In the genomic region with DNA sequence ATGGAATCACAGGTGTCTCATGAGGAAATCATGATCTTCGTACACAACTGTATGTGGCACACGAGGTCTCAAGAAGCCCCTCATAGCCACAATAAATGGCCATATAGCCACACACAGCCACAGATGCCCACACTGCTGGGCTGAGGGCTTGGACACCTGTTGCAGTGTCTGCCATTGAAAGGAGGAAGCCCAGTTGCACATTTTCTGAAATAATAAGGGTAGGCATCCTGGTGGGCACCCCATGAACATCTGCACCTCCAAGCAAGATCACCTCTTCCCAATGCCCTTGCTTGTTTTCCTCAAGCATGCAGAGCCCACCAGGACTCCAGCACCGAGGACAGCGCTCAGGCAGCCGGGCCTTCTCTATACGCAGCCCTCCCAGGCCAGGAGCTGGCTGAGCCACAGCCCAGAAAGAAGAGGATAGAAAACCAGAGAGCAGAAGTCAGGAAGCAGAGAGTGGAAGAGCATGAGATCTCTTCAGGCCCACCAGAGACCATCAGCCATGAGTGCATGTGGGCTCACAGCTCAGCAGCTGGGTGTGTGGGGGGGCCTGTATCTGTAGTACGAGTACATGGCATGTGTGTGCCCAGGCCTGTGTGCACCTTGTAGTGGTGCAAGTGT, we compare ENCODE assay signal across 1 cellular context.
TF ChIP-seq lines count a peak whose summit lies in the region.

No MANE protein-coding gene starts in this region.

TF ChIP-seq in HepG2, 621 proteins besides CTCF, POLR2A, EP300 and RAD21 (continued from another document and continues in another):
- TF ChIP-seq CEBPZ (IDR thresholded peaks at IDR 0.05; ENCODE audit: low read length) (no peak), ZFP36 (IDR thresholded peaks at IDR 0.05; ENCODE audit: borderline replicate concordance, low read depth, low read length, partially characterized antibody) (no peak), ZNF850 (CRISPR knock-in tag; conservative IDR thresholded peaks at IDR 0.05) (no peak), ZNF281 (CRISPR knock-in tag; IDR thresholded peaks at IDR 0.05; ENCODE audit: borderline replicate concordance) (0 out of 2 replicates have a peak, but pooled peaks have one; percentile 57), ZNF564 (CRISPR knock-in tag; IDR thresholded peaks at IDR 0.05) (no peak), ZBTB10 (CRISPR knock-in tag; IDR thresholded peaks at IDR 0.05; ENCODE audit: borderline replicate concordance) (no peak), ARNT2 (CRISPR knock-in tag; IDR thresholded peaks at IDR 0.05; ENCODE audit: low read depth) (no peak), FOXA1 (IDR thresholded peaks at IDR 0.05) (no peak), FOXA1 (CRISPR knock-in tag; IDR thresholded peaks at IDR 0.05) (no peak), TEF (CRISPR knock-in tag; IDR thresholded peaks at IDR 0.05) (peak; percentile 77), ZFP36L2 (CRISPR knock-in tag; IDR thresholded peaks at IDR 0.05) (no peak), ZNF468 (CRISPR knock-in tag; IDR thresholded peaks at IDR 0.05) (no peak), SRY (CRISPR knock-in tag; IDR thresholded peaks at IDR 0.05) (peak; percentile 87; the same call in 1 of the 2 replicates), ATF4 (CRISPR knock-in tag; IDR thresholded peaks at IDR 0.05) (no peak), KLF15 (CRISPR knock-in tag; IDR thresholded peaks at IDR 0.05; ENCODE audit: borderline replicate concordance) (peak; percentile 72; the same call in 1 of the 2 replicates), ZSCAN9 (CRISPR knock-in tag; IDR thresholded peaks at IDR 0.05; ENCODE audit: borderline replicate concordance) (peak; percentile 97), ZSCAN29 (CRISPR knock-in tag; conservative IDR thresholded peaks at IDR 0.05) (no peak), HOXA7 (CRISPR knock-in tag; IDR thresholded peaks at IDR 0.05) (0 out of 2 replicates have a peak, but pooled peaks have one; percentile 44), ZNF333 (CRISPR knock-in tag; IDR thresholded peaks at IDR 0.05; ENCODE audit: borderline replicate concordance) (no peak), ZMYM4 (CRISPR knock-in tag; IDR thresholded peaks at IDR 0.05) (peak; percentile 24; the same call in 1 of the 2 replicates), ZNF20 (CRISPR knock-in tag; IDR thresholded peaks at IDR 0.05) (no peak), CBFB (CRISPR knock-in tag; IDR thresholded peaks at IDR 0.05) (no peak), MAZ (IDR thresholded peaks at IDR 0.05; ENCODE audit: borderline replicate concordance, low read depth, low read length) (no peak), MAZ (CRISPR knock-in tag; IDR thresholded peaks at IDR 0.05; ENCODE audit: low read depth) (peak; percentile 44; the same call in 1 of the 2 replicates), TGIF2 (CRISPR knock-in tag; IDR thresholded peaks at IDR 0.05) (peak; percentile 94), SMAD9 (CRISPR knock-in tag; IDR thresholded peaks at IDR 0.05) (no peak), ZBTB1 (CRISPR knock-in tag; IDR thresholded peaks at IDR 0.05; ENCODE audit: borderline replicate concordance) (0 out of 2 replicates have a peak, but pooled peaks have one; percentile 29), SNAI1 (CRISPR knock-in tag; IDR thresholded peaks at IDR 0.05; ENCODE audit: borderline replicate concordance) (no peak), ZNF670 (CRISPR knock-in tag; IDR thresholded peaks at IDR 0.05; ENCODE audit: borderline replicate concordance) (no peak), ZNF788 (CRISPR knock-in tag; IDR thresholded peaks at IDR 0.05; ENCODE audit: borderline replicate concordance) (no peak), ZNF460 (CRISPR knock-in tag; IDR thresholded peaks at IDR 0.05; ENCODE audit: borderline replicate concordance) (no peak), HDAC1 (CRISPR knock-in tag; IDR thresholded peaks at IDR 0.05) (no peak), ZFP90 (CRISPR knock-in tag; IDR thresholded peaks at IDR 0.05; ENCODE audit: borderline replicate concordance) (no peak)
- TF ChIP-seq, protein P1, sequence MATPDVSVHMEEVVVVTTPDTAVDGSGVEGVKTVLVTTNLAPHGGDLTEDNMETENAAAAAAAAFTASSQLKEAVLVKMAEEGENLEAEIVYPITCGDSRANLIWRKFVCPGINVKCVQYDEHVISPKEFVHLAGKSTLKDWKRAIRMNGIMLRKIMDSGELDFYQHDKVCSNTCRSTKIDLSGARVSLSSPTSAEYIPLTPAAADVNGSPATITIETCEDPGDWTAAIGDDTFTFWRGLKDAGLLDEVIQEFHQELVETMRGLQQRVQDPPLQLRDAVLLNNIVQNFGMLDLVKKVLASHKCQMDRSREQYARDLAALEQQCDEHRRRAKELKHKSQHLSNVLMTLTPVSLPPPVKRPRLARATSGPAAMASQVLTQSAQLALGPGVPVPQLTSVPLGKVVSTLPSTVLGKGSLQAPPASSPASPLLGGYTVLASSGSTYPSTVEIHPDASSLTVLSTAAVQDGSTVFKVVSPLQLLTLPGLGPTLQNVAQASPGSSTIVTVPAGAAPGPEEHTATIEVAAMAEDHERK (CRISPR knock-in tag; IDR thresholded peaks at IDR 0.05; ENCODE audit: low read depth), result no peak
- TF ChIP-seq, protein P2, sequence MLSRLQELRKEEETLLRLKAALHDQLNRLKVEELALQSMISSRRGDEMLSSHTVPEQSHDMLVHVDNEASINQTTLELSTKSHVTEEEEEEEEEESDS (CRISPR knock-in tag; IDR thresholded peaks at IDR 0.05; ENCODE audit: borderline replicate concordance), result no peak
- TF ChIP-seq, protein P3, sequence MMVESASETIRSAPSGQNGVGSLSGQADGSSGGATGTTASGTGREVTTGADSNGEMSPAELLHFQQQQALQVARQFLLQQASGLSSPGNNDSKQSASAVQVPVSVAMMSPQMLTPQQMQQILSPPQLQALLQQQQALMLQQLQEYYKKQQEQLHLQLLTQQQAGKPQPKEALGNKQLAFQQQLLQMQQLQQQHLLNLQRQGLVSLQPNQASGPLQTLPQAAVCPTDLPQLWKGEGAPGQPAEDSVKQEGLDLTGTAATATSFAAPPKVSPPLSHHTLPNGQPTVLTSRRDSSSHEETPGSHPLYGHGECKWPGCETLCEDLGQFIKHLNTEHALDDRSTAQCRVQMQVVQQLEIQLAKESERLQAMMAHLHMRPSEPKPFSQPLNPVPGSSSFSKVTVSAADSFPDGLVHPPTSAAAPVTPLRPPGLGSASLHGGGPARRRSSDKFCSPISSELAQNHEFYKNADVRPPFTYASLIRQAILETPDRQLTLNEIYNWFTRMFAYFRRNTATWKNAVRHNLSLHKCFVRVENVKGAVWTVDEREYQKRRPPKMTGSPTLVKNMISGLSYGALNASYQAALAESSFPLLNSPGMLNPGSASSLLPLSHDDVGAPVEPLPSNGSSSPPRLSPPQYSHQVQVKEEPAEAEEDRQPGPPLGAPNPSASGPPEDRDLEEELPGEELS (CRISPR knock-in tag; IDR thresholded peaks at IDR 0.05), result no peak
- TF ChIP-seq, protein P4, sequence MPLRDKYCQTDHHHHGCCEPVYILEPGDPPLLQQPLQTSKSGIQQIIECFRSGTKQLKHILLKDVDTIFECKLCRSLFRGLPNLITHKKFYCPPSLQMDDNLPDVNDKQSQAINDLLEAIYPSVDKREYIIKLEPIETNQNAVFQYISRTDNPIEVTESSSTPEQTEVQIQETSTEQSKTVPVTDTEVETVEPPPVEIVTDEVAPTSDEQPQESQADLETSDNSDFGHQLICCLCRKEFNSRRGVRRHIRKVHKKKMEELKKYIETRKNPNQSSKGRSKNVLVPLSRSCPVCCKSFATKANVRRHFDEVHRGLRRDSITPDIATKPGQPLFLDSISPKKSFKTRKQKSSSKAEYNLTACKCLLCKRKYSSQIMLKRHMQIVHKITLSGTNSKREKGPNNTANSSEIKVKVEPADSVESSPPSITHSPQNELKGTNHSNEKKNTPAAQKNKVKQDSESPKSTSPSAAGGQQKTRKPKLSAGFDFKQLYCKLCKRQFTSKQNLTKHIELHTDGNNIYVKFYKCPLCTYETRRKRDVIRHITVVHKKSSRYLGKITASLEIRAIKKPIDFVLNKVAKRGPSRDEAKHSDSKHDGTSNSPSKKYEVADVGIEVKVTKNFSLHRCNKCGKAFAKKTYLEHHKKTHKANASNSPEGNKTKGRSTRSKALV (CRISPR knock-in tag; IDR thresholded peaks at IDR 0.05), result 0 out of 2 replicates have a peak, but pooled peaks have one; percentile 62
- TF ChIP-seq, protein P5, sequence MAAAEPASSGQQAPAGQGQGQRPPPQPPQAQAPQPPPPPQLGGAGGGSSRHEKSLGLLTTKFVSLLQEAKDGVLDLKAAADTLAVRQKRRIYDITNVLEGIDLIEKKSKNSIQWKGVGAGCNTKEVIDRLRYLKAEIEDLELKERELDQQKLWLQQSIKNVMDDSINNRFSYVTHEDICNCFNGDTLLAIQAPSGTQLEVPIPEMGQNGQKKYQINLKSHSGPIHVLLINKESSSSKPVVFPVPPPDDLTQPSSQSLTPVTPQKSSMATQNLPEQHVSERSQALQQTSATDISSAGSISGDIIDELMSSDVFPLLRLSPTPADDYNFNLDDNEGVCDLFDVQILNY (CRISPR knock-in tag; conservative IDR thresholded peaks at IDR 0.05), result no peak
- TF ChIP-seq, protein P6, sequence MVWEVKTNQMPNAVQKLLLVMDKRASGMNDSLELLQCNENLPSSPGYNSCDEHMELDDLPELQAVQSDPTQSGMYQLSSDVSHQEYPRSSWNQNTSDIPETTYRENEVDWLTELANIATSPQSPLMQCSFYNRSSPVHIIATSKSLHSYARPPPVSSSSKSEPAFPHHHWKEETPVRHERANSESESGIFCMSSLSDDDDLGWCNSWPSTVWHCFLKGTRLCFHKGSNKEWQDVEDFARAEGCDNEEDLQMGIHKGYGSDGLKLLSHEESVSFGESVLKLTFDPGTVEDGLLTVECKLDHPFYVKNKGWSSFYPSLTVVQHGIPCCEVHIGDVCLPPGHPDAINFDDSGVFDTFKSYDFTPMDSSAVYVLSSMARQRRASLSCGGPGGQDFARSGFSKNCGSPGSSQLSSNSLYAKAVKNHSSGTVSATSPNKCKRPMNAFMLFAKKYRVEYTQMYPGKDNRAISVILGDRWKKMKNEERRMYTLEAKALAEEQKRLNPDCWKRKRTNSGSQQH (CRISPR knock-in tag; IDR thresholded peaks at IDR 0.05; ENCODE audit: low read depth), result peak; percentile 93
